In genomic region chr1:23553896-23554480, GRCh38 we compare ENCODE assay signal across 8 cellular contexts. TPM values are rescaled to one million over a fixed set of nuclear protein-coding genes. Genes with fewer than 3 reads are reported as not detected.
DNase-seq lines count a peak whose midpoint lies in the region; TF ChIP-seq lines count a peak whose summit lies in the region.

No MANE protein-coding gene starts in this region.

- H3K9me2 ChIP-seq in GM23248 (ENCODE audit: insufficient read depth) (no peaks in the 10 kb centered on the region), SU-DHL-6 (replicated peaks; ENCODE audit: insufficient read depth, low read length) (no peaks in the 10 kb centered on the region)

- H3K79me2 ChIP-seq in GM23248 (ENCODE audit: insufficient read depth) (peaks cover 21% of the 10 kb centered on the region), SU-DHL-6 (ENCODE audit: insufficient read depth, low read length) (peaks cover 8% of the 10 kb centered on the region)

- H3K4me3 ChIP-seq in GM23248: peak overlapping the region; percentile 98
- peak overlapping the region; percentile 47 for H3K4me3 ChIP-seq in SU-DHL-6 (ENCODE audit: insufficient read depth, low read length, poor library complexity, severe bottlenecking)
- H3K4me3 ChIP-seq in fibroblast of pulmonary artery (replicated peaks; ENCODE audit: low read depth, low read length): peak overlapping the region; percentile 34
- H3K4me3 ChIP-seq in skeletal muscle cell (ENCODE audit: low read depth, low read length): peak overlapping the region; percentile 34

- DNase-seq in GM23248: no peak
- DNase-seq in fibroblast of pulmonary artery (ENCODE audit: low read depth): no peak
- no peak for DNase-seq in skeletal muscle cell (ENCODE audit: low read depth)
- DNase-seq in KBM-7: no peak
- DNase-seq in GM19238 (ENCODE audit: insufficient read length, low spot score): no peak
- no peak for DNase-seq in NCI-H128 (lab: John Stamatoyannopoulos, UW; ENCODE audit: unreplicated experiment)
- DNase-seq in MV-4-11 (lab: John Stamatoyannopoulos, UW): no peak

- TF ChIP-seq CTCF in SU-DHL-6 (IDR thresholded peaks at IDR 0.05; ENCODE audit: insufficient read depth, low read length, poor library complexity, severe bottlenecking): no peak
- no peak for TF ChIP-seq CTCF in fibroblast of pulmonary artery (IDR thresholded peaks at IDR 0.05; ENCODE audit: low read length, missing control alignments)

- no peaks in the 10 kb centered on the region for H3K27me3 ChIP-seq in GM23248 (replicated peaks; ENCODE audit: insufficient read depth)
- no peaks in the 10 kb centered on the region for H3K27me3 ChIP-seq in SU-DHL-6 (ENCODE audit: low read length)

- 81 to 83% methylated on average over 22 of the region's 22 CpGs for WGBS in GM23248 (ENCODE audit: low coverage in 1 of 2, low lambda C conversion rate in 2 of 2, missing lambda C conversion rate in 2 of 2), 2 experiments

- H3K9ac ChIP-seq in GM23248: peak overlapping the region; percentile 100
- H3K9ac ChIP-seq in SU-DHL-6 (ENCODE audit: low read length): peak overlapping the region; percentile 88

- peaks cover 35% of the 10 kb centered on the region for H3K4me1 ChIP-seq in GM23248 (ENCODE audit: insufficient read depth)

- H2AFZ ChIP-seq in GM23248 (peak overlapping the region; percentile 31), SU-DHL-6 (ENCODE audit: low read depth, low read length, severe bottlenecking) (no peak overlapping the region)

- H4K20me1 ChIP-seq in GM23248 (ENCODE audit: insufficient read depth) (no peaks in the 10 kb centered on the region), SU-DHL-6 (ENCODE audit: low read depth, low read length) (no peaks in the 10 kb centered on the region)

- H3K4me2 ChIP-seq in GM23248 (ENCODE audit: unreplicated experiment) (peak overlapping the region; percentile 43), SU-DHL-6 (ENCODE audit: low read depth, low read length, poor library complexity, severe bottlenecking) (peak overlapping the region; percentile 81)

- H3K27ac ChIP-seq in GM23248 (peak overlapping the region; percentile 100), SU-DHL-6 (ENCODE audit: low read depth, low read length) (peak overlapping the region; percentile 64)

- H3F3A ChIP-seq in GM23248 (ENCODE audit: insufficient read depth) (peaks cover 47% of the 10 kb centered on the region), SU-DHL-6 (ENCODE audit: insufficient read depth) (peaks cover 41% of the 10 kb centered on the region)

- in situ Hi-C loops in GM23248 (cut with MboI): no loop called here
- in situ Hi-C loops in KBM-7 (cut with MboI; ENCODE audit: low pct_unique_long_range_greater_than_20kb, low sequenced_read_pairs): no loop called here

- H3K9me3 ChIP-seq in GM23248 (ENCODE audit: low read depth) (no peaks in the 10 kb centered on the region), SU-DHL-6 (ENCODE audit: insufficient read depth, low read length) (no peaks in the 10 kb centered on the region)

- H3K36me3 ChIP-seq in GM23248 (ENCODE audit: low read depth) (peaks cover 7% of the 10 kb centered on the region), SU-DHL-6 (ENCODE audit: low read length) (no peaks in the 10 kb centered on the region)

RNA-seq across cellular contexts. Expression of gene ID3, which starts 5.3 kb away (rescaled TPM):
- 332 and 376 TPM in 2 replicates for total RNA-seq in GM23248 (2014; rRNA removed; shearing (Covaris generic))
- 680 and 684 TPM in 2 replicates for polyA plus RNA-seq in GM23248 (2016; fragmentation: Nextera tagmentation; extraction: Ambion mirVana)

RNA-seq across cellular contexts. Expression of gene E2F2, which starts 23.0 kb away (rescaled TPM):
- total RNA-seq in GM23248 (2014; rRNA removed; shearing (Covaris generic)): 1.1 and 1.2 TPM in 2 replicates
- 0.20 and 0.51 TPM in 2 replicates for polyA plus RNA-seq in GM23248 (2016; fragmentation: Nextera tagmentation; extraction: Ambion mirVana)

Comparison
In these comparisons a context has a peak if more than half of its experiments do, and no peak if none do; other contexts are left out.
1. H3K4me3 ChIP-seq: peak in every context shown above with its lines; median percentile 98 in GM23248; 47 in SU-DHL-6; 34 in fibroblast of pulmonary artery; 34 in skeletal muscle cell.